Comparison of ENCODE assay signal across 22 cellular contexts in genomic region chr2:59858540-59858939, GRCh38.
"Had no signal": no experiment of that assay in that cellular context is flagged by ENCODE, and none has a peak within 500 bp of the region (broad histone marks: within the 10 kb centered on the region; RNA-seq: fewer than 3 reads in every experiment).

No MANE protein-coding gene starts in this region.

- DNase-seq: naive thymus-derived CD4-positive, alpha-beta T cell; natural killer cell; nucleus accumbens; posterior cingulate gyrus; psoas muscle; right cardiac atrium; right lobe of liver; sigmoid colon; small intestine; stimulated activated CD4-positive, alpha-beta T cell treated with anti-CD3 and anti-CD28 coated beads, Interleukin-15, amount 100 ng/mL, for 24 hours; stimulated activated CD4-positive, alpha-beta T cell treated with anti-CD3 and anti-CD28 coated beads, Interleukin-4, amount 100 ng/mL, for 1 hour; stimulated activated CD4-positive, alpha-beta T cell treated with anti-CD3 and anti-CD28 coated beads, Interleukin-4, amount 100 ng/mL, for 4 hours; stimulated activated CD8-positive, alpha-beta memory T cell treated with anti-CD3 and anti-CD28 coated beads, Interleukin-4, amount 100 ng/mL, for 48 hours; stimulated activated naive CD4-positive, alpha-beta T cell; stimulated activated naive CD8-positive, alpha-beta T cell treated with anti-CD3 and anti-CD28 coated beads, Interleukin-15, amount 100 ng/mL, for 72 hours; stimulated activated naive CD8-positive, alpha-beta T cell treated with anti-CD3 and anti-CD28 coated beads, Interleukin-15, Interleukin-2, amounts not matched to agents 100 U/mL and 50 U/mL, for 24 hours; substantia nigra; testis; tibial artery; transverse colon; upper lobe of right lung; uterus had no signal
